ENCODE assay signal across 1 cellular context in the genomic region with DNA sequence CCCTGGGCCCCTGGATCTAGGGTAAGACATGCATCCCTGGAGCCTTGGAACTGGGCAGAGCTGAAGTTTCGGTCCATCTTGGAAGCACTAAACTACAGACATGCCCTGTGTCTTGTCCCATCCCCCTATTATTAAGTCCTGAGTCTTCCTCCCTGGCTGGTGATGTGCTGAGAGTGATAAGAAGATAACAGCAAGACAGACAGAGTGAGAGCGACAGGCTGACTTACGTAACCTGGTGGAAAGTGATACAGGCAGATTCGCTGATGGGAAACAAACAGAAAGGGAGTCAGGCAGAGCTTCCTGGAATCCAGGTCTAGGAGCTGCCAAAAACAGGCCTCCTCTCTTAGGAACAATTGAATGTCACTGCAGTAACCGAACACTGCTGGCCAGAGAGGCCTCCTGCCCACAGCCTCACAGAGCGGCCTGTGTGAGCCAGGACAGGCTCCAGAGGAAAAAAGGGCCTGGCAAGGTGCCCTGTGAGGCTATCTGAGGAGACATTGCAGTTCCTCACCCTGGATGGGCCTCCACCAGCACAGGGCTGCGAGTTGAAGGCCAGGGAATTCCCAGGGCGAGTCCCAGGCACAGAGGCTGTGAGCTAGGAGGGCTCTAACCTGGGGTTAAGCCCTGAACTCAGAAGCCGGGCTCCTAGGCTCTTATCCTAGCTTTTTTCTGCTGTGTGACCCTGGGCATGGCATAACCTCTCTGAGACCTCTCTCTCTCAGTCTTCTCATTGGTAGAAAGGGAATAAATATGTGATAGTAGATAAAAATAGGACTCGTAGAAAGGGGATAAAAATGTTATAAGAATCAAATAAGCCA.
TF ChIP-seq lines count a peak whose summit lies in the region.

No MANE protein-coding gene starts in this region.

TF ChIP-seq in HepG2, 621 proteins besides CTCF, POLR2A, EP300 and RAD21 (continued from another document and continues in another):
- TF ChIP-seq, protein P1, sequence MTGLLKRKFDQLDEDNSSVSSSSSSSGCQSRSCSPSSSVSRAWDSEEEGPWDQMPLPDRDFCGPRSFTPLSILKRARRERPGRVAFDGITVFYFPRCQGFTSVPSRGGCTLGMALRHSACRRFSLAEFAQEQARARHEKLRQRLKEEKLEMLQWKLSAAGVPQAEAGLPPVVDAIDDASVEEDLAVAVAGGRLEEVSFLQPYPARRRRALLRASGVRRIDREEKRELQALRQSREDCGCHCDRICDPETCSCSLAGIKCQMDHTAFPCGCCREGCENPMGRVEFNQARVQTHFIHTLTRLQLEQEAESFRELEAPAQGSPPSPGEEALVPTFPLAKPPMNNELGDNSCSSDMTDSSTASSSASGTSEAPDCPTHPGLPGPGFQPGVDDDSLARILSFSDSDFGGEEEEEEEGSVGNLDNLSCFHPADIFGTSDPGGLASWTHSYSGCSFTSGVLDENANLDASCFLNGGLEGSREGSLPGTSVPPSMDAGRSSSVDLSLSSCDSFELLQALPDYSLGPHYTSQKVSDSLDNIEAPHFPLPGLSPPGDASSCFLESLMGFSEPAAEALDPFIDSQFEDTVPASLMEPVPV (CRISPR knock-in tag; IDR thresholded peaks at IDR 0.05): peak; percentile 27; the same call in 1 of the 2 replicates
- TF ChIP-seq FOXA3 (CRISPR knock-in tag; IDR thresholded peaks at IDR 0.05) (0 out of 2 replicates have a peak, but pooled peaks have one; percentile 28), ARNT2 (CRISPR knock-in tag; IDR thresholded peaks at IDR 0.05; ENCODE audit: low read depth) (0 out of 2 replicates have a peak, but pooled peaks have one; percentile 11), ZSCAN22 (CRISPR knock-in tag; IDR thresholded peaks at IDR 0.05) (no peak), IKZF1 (IDR thresholded peaks at IDR 0.05) (no peak), KLF16 (CRISPR knock-in tag; IDR thresholded peaks at IDR 0.05) (0 out of 4 replicates have a peak, but pooled peaks of 1 of the 2 experiments have one; percentile 26), ZNF781 (CRISPR knock-in tag; IDR thresholded peaks at IDR 0.05; ENCODE audit: borderline replicate concordance, not compliant biosample characterization) (no peak), ZSCAN25 (CRISPR knock-in tag; IDR thresholded peaks at IDR 0.05) (0 out of 2 replicates have a peak, but pooled peaks have one; percentile 31), SRF (IDR thresholded peaks at IDR 0.05; ENCODE audit: low read depth, low read length) (no peak), ZKSCAN1 (IDR thresholded peaks at IDR 0.05; ENCODE audit: low read length) (no peak), PAWR (CRISPR knock-in tag; IDR thresholded peaks at IDR 0.05; ENCODE audit: borderline replicate concordance) (no peak), KDM5B (CRISPR knock-in tag; IDR thresholded peaks at IDR 0.05; ENCODE audit: borderline replicate concordance) (no peak), LCORL (IDR thresholded peaks at IDR 0.05) (no peak), LCORL (CRISPR knock-in tag; IDR thresholded peaks at IDR 0.05) (no peak), RARA (CRISPR knock-in tag; IDR thresholded peaks at IDR 0.05) (peak; percentile 50; the same call in 1 of the 2 replicates), SOX13 (IDR thresholded peaks at IDR 0.05) (no peak), SOX13 (CRISPR knock-in tag; conservative IDR thresholded peaks at IDR 0.05 in 1 of 2, IDR thresholded peaks at IDR 0.05 in 1 of 2) (peak in 1 of 2 experiments; percentile 24; a peak in 1 of 4 replicates), ZBTB7B (CRISPR knock-in tag; IDR thresholded peaks at IDR 0.05) (0 out of 2 replicates have a peak, but pooled peaks have one; percentile 19), ZEB1 (IDR thresholded peaks at IDR 0.05; ENCODE audit: insufficient replicate concordance, low read depth) (no peak), NCOA1 (CRISPR knock-in tag; IDR thresholded peaks at IDR 0.05) (no peak), FOSL2 (CRISPR knock-in tag; IDR thresholded peaks at IDR 0.05) (peak; percentile 47; the same call in 1 of the 2 replicates), ZNF768 (CRISPR knock-in tag; IDR thresholded peaks at IDR 0.05) (peak; percentile 98), HNRNPL (IDR thresholded peaks at IDR 0.05; ENCODE audit: low read depth, low read length) (no peak)
- TF ChIP-seq, protein P2, sequence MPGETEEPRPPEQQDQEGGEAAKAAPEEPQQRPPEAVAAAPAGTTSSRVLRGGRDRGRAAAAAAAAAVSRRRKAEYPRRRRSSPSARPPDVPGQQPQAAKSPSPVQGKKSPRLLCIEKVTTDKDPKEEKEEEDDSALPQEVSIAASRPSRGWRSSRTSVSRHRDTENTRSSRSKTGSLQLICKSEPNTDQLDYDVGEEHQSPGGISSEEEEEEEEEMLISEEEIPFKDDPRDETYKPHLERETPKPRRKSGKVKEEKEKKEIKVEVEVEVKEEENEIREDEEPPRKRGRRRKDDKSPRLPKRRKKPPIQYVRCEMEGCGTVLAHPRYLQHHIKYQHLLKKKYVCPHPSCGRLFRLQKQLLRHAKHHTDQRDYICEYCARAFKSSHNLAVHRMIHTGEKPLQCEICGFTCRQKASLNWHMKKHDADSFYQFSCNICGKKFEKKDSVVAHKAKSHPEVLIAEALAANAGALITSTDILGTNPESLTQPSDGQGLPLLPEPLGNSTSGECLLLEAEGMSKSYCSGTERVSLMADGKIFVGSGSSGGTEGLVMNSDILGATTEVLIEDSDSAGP (CRISPR knock-in tag; IDR thresholded peaks at IDR 0.05; ENCODE audit: borderline replicate concordance): peak; percentile 38; the same call in 1 of the 2 replicates
- TF ChIP-seq, protein P3, sequence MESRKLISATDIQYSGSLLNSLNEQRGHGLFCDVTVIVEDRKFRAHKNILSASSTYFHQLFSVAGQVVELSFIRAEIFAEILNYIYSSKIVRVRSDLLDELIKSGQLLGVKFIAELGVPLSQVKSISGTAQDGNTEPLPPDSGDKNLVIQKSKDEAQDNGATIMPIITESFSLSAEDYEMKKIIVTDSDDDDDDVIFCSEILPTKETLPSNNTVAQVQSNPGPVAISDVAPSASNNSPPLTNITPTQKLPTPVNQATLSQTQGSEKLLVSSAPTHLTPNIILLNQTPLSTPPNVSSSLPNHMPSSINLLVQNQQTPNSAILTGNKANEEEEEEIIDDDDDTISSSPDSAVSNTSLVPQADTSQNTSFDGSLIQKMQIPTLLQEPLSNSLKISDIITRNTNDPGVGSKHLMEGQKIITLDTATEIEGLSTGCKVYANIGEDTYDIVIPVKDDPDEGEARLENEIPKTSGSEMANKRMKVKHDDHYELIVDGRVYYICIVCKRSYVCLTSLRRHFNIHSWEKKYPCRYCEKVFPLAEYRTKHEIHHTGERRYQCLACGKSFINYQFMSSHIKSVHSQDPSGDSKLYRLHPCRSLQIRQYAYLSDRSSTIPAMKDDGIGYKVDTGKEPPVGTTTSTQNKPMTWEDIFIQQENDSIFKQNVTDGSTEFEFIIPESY (CRISPR knock-in tag; IDR thresholded peaks at IDR 0.05): 0 out of 2 replicates have a peak, but pooled peaks have one; percentile 21
- TF ChIP-seq, protein P4, sequence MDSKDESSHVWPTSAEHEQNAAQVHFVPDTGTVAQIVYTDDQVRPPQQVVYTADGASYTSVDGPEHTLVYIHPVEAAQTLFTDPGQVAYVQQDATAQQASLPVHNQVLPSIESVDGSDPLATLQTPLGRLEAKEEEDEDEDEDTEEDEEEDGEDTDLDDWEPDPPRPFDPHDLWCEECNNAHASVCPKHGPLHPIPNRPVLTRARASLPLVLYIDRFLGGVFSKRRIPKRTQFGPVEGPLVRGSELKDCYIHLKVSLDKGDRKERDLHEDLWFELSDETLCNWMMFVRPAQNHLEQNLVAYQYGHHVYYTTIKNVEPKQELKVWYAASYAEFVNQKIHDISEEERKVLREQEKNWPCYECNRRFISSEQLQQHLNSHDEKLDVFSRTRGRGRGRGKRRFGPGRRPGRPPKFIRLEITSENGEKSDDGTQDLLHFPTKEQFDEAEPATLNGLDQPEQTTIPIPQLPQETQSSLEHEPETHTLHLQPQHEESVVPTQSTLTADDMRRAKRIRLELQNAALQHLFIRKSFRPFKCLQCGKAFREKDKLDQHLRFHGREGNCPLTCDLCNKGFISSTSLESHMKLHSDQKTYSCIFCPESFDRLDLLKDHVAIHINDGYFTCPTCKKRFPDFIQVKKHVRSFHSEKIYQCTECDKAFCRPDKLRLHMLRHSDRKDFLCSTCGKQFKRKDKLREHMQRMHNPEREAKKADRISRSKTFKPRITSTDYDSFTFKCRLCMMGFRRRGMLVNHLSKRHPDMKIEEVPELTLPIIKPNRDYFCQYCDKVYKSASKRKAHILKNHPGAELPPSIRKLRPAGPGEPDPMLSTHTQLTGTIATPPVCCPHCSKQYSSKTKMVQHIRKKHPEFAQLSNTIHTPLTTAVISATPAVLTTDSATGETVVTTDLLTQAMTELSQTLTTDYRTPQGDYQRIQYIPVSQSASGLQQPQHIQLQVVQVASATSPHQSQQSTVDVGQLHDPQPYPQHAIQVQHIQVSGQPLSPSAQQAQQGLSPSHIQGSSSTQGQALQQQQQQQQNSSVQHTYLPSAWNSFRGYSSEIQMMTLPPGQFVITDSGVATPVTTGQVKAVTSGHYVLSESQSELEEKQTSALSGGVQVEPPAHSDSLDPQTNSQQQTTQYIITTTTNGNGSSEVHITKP (CRISPR knock-in tag; IDR thresholded peaks at IDR 0.05; ENCODE audit: low read depth): 0 out of 2 replicates have a peak, but pooled peaks have one; percentile 18
- TF ChIP-seq, protein P5, sequence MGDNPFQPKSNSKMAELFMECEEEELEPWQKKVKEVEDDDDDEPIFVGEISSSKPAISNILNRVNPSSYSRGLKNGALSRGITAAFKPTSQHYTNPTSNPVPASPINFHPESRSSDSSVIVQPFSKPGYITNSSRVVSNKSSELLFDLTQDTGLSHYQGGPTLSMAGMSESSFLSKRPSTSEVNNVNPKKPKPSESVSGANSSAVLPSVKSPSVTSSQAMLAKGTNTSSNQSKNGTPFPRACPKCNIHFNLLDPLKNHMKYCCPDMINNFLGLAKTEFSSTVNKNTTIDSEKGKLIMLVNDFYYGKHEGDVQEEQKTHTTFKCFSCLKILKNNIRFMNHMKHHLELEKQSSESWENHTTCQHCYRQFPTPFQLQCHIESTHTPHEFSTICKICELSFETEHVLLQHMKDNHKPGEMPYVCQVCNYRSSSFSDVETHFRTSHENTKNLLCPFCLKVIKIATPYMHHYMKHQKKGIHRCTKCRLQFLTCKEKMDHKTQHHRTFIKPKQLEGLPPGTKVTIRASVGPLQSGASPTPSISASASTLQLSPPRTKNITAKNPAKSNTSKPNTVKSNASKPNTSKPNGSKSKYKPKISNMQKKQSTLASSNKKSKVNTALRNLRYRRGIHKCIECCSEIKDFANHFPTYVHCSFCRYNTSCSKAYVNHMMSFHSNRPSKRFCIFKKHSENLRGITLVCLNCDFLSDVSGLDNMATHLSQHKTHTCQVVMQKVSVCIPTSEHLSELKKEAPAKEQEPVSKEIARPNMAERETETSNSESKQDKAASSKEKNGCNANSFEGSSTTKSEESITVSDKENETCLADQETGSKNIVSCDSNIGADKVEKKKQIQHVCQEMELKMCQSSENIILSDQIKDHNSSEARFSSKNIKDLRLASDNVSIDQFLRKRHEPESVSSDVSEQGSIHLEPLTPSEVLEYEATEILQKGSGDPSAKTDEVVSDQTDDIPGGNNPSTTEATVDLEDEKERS (CRISPR knock-in tag; IDR thresholded peaks at IDR 0.05): no peak
- TF ChIP-seq, protein P6, sequence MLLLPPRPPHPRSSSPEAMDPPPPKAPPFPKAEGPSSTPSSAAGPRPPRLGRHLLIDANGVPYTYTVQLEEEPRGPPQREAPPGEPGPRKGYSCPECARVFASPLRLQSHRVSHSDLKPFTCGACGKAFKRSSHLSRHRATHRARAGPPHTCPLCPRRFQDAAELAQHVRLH (CRISPR knock-in tag; IDR thresholded peaks at IDR 0.05; ENCODE audit: borderline replicate concordance, low read depth): 0 out of 2 replicates have a peak, but pooled peaks have one; percentile 67
- TF ChIP-seq, protein P7, sequence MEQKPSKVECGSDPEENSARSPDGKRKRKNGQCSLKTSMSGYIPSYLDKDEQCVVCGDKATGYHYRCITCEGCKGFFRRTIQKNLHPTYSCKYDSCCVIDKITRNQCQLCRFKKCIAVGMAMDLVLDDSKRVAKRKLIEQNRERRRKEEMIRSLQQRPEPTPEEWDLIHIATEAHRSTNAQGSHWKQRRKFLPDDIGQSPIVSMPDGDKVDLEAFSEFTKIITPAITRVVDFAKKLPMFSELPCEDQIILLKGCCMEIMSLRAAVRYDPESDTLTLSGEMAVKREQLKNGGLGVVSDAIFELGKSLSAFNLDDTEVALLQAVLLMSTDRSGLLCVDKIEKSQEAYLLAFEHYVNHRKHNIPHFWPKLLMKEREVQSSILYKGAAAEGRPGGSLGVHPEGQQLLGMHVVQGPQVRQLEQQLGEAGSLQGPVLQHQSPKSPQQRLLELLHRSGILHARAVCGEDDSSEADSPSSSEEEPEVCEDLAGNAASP (CRISPR knock-in tag; IDR thresholded peaks at IDR 0.05; ENCODE audit: borderline replicate concordance): peak; percentile 61; the same call in 1 of the 2 replicates
- TF ChIP-seq, protein P8, sequence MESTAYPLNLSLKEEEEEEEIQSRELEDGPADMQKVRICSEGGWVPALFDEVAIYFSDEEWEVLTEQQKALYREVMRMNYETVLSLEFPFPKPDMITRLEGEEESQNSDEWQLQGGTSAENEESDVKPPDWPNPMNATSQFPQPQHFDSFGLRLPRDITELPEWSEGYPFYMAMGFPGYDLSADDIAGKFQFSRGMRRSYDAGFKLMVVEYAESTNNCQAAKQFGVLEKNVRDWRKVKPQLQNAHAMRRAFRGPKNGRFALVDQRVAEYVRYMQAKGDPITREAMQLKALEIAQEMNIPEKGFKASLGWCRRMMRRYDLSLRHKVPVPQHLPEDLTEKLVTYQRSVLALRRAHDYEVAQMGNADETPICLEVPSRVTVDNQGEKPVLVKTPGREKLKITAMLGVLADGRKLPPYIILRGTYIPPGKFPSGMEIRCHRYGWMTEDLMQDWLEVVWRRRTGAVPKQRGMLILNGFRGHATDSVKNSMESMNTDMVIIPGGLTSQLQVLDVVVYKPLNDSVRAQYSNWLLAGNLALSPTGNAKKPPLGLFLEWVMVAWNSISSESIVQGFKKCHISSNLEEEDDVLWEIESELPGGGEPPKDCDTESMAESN (CRISPR knock-in tag; conservative IDR thresholded peaks at IDR 0.05): peak; percentile 38; the same call in 1 of the 2 replicates
- TF ChIP-seq, protein P9, sequence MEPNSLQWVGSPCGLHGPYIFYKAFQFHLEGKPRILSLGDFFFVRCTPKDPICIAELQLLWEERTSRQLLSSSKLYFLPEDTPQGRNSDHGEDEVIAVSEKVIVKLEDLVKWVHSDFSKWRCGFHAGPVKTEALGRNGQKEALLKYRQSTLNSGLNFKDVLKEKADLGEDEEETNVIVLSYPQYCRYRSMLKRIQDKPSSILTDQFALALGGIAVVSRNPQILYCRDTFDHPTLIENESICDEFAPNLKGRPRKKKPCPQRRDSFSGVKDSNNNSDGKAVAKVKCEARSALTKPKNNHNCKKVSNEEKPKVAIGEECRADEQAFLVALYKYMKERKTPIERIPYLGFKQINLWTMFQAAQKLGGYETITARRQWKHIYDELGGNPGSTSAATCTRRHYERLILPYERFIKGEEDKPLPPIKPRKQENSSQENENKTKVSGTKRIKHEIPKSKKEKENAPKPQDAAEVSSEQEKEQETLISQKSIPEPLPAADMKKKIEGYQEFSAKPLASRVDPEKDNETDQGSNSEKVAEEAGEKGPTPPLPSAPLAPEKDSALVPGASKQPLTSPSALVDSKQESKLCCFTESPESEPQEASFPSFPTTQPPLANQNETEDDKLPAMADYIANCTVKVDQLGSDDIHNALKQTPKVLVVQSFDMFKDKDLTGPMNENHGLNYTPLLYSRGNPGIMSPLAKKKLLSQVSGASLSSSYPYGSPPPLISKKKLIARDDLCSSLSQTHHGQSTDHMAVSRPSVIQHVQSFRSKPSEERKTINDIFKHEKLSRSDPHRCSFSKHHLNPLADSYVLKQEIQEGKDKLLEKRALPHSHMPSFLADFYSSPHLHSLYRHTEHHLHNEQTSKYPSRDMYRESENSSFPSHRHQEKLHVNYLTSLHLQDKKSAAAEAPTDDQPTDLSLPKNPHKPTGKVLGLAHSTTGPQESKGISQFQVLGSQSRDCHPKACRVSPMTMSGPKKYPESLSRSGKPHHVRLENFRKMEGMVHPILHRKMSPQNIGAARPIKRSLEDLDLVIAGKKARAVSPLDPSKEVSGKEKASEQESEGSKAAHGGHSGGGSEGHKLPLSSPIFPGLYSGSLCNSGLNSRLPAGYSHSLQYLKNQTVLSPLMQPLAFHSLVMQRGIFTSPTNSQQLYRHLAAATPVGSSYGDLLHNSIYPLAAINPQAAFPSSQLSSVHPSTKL (CRISPR knock-in tag; IDR thresholded peaks at IDR 0.05): peak; percentile 50; the same call in 1 of the 2 replicates
